ENCODE assay signal across 13 cellular contexts in the genomic region with DNA sequence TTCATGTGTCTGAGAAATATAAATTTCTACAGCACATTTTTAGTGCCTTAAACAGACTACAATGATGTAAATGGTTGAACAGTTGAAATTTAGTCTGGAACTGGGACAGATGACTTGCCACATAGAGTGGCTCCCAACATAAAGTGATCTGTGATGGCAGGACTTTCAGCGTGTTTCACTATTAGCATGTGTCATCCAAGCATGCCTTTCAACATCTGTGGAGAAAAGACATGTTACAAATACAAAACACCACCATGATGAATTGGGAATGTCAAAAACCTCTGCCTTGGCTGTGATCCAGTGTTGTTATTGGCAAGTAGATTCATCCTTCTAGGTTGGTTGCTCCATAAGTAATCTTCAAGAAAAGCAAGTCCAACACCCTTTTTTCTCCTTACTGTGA.
DNase-seq lines count a peak whose midpoint lies in the region; ATAC-seq, FAIRE-seq and TF ChIP-seq lines count a peak whose summit lies in the region.
"Had no signal": no experiment of that assay in that cellular context is flagged by ENCODE, and none has a peak within 500 bp of the region (broad histone marks: within the 10 kb centered on the region; RNA-seq: fewer than 3 reads in every experiment).

No MANE protein-coding gene starts in this region.

- ATAC-seq in sciatic nerve: peak; percentile 59
- ATAC-seq in activated CD8-positive, alpha-beta T cell treated with anti-CD3 and anti-CD28 coated beads for 36 hours: no peak
- ATAC-seq: right lobe of liver had no signal

- intact Hi-C loops in sciatic nerve (cut with DNase I): no loop called here
- intact Hi-C loops in activated CD8-positive, alpha-beta T cell treated with anti-CD3 and anti-CD28 coated beads for 36 hours (cut with micrococcal nuclease): no loop called here

- POLR2A ChIA-PET in activated CD8-positive, alpha-beta T cell treated with anti-CD3 and anti-CD28 coated beads for 36 hours (lab: Charles Lee): no interaction called here

- no peak overlapping the region for H3K4me3 Mint-ChIP-seq in activated CD8-positive, alpha-beta T cell treated with anti-CD3 and anti-CD28 coated beads for 36 hours
- H3K4me3 Mint-ChIP-seq: activated naive CD4-positive, alpha-beta T cell treated with anti-CD3 and anti-CD28 coated beads for 36 hours; dendritic cell treated with granulocyte-macrophage colony-stimulating factor and Interleukin-4, amounts not matched to agents 40 ng/mL and 50 ng/mL, for 4 days; T-helper 2 cell treated with Interferon-gamma antibody and Interleukin-4, amounts not matched to agents 5 μg/mL and 100 μg/mL, for 36 hours had no signal

- no peaks in the 10 kb centered on the region for H3K36me3 Mint-ChIP-seq in activated CD8-positive, alpha-beta T cell treated with anti-CD3 and anti-CD28 coated beads for 36 hours (ENCODE audit: low read depth)

- H3K4me3 ChIP-seq in fibroblast of the aortic adventitia (ENCODE audit: low read depth, low read length): no peak overlapping the region
- H3K4me3 ChIP-seq: right lobe of liver had no signal

- H3K9me3 Mint-ChIP-seq in activated CD8-positive, alpha-beta T cell treated with anti-CD3 and anti-CD28 coated beads for 36 hours: no peaks in the 10 kb centered on the region
- H3K9me3 Mint-ChIP-seq: activated naive CD4-positive, alpha-beta T cell treated with anti-CD3 and anti-CD28 coated beads for 36 hours; dendritic cell treated with granulocyte-macrophage colony-stimulating factor and Interleukin-4, amounts not matched to agents 40 ng/mL and 50 ng/mL, for 4 days; T-helper 2 cell treated with Interferon-gamma antibody and Interleukin-4, amounts not matched to agents 5 μg/mL and 100 μg/mL, for 36 hours had no signal

- no peaks in the 10 kb centered on the region for H3K27me3 Mint-ChIP-seq in activated CD8-positive, alpha-beta T cell treated with anti-CD3 and anti-CD28 coated beads for 36 hours
- H3K27me3 Mint-ChIP-seq: dendritic cell treated with granulocyte-macrophage colony-stimulating factor and Interleukin-4, amounts not matched to agents 40 ng/mL and 50 ng/mL, for 4 days had no signal

- CTCF ChIA-PET in activated CD8-positive, alpha-beta T cell treated with anti-CD3 and anti-CD28 coated beads for 36 hours (lab: Charles Lee): no interaction called here

- no peak overlapping the region for H3K27ac Mint-ChIP-seq in activated CD8-positive, alpha-beta T cell treated with anti-CD3 and anti-CD28 coated beads for 36 hours
- H3K27ac Mint-ChIP-seq: activated naive CD4-positive, alpha-beta T cell treated with anti-CD3 and anti-CD28 coated beads for 36 hours; dendritic cell treated with granulocyte-macrophage colony-stimulating factor and Interleukin-4, amounts not matched to agents 40 ng/mL and 50 ng/mL, for 4 days; T-helper 2 cell treated with Interferon-gamma antibody and Interleukin-4, amounts not matched to agents 5 μg/mL and 100 μg/mL, for 36 hours had no signal

- no peak for FAIRE-seq in GM19239 (lab: Jason Lieb, UNC)

- no peaks in the 10 kb centered on the region for H3K4me1 Mint-ChIP-seq in activated CD8-positive, alpha-beta T cell treated with anti-CD3 and anti-CD28 coated beads for 36 hours (ENCODE audit: low read depth)

- TF ChIP-seq CTCF in fibroblast of the aortic adventitia (IDR thresholded peaks at IDR 0.05; ENCODE audit: insufficient read depth, low read length): no peak
- no peak for TF ChIP-seq CTCF in activated CD8-positive, alpha-beta T cell treated with anti-CD3 and anti-CD28 coated beads for 36 hours (IDR thresholded peaks at IDR 0.05)

- peak; percentile 89 for DNase-seq in GM04504 (ENCODE audit: low read depth)
- peak; percentile 74 for DNase-seq in amniotic epithelial cell (ENCODE audit: low read depth)
- DNase-seq in fibroblast of the aortic adventitia (ENCODE audit: low read depth): peak; percentile 99
- DNase-seq in sciatic nerve (ENCODE audit: low spot score): no peak
- DNase-seq in GOT3 (lab: John Stamatoyannopoulos, UW): no peak
- no peak for DNase-seq in activated CD8-positive, alpha-beta T cell treated with anti-CD3 and anti-CD28 coated beads for 36 hours
- DNase-seq in GM19239 (ENCODE audit: insufficient read length, low spot score): no peak
- no peak for DNase-seq in activated T-cell treated with anti-CD3 and anti-CD28 coated beads, Interleukin-2, amount 50 U/mL, for 1 hour
- DNase-seq: activated naive CD4-positive, alpha-beta T cell treated with anti-CD3 and anti-CD28 coated beads for 36 hours; KBM-7; right lobe of liver had no signal

Comparison
In these comparisons a context has a peak if more than half of its experiments do, and no peak if none do; other contexts are left out.
1. DNase-seq: peak in GM04504 (single experiment), amniotic epithelial cell (single experiment) and fibroblast of the aortic adventitia (single experiment); none in sciatic nerve (single experiment), GOT3 (single experiment), activated CD8-positive, alpha-beta T cell treated with anti-CD3 and anti-CD28 coated beads for 36 hours (single experiment), GM19239 (single experiment) and activated T-cell treated with anti-CD3 and anti-CD28 coated beads, Interleukin-2, amount 50 U/mL, for 1 hour (single experiment).